ENCODE assay signal across 23 cellular contexts in the genomic region with DNA sequence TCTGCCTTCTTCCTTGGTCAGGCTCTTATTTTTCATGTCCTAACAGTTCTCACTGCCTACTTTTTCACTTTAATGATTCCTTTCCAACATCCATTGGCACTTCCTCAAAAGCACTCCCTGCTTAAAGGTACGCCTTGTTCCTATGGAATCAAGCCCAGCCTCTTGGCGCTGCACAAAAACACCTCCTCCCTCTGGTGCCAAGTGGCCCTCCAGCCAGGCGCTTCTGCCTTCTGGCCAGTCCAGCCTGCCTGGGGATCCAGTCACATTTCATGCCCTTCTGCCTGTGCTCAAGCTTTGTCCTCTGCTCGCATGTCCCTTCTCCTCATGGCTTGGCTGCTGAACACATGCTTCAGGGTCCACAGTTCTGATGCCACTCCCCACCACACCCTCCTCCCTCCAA. TPM values are rescaled to one million over a fixed set of nuclear protein-coding genes. Genes with fewer than 3 reads are reported as not detected.
A peak's percentile ranks its signal among the peaks of the same experiment; 100 is the strongest.
DNase-seq lines count a peak whose midpoint lies in the region; ATAC-seq, FAIRE-seq and TF ChIP-seq lines count a peak whose summit lies in the region.
"Had no signal": no experiment of that assay in that cellular context is flagged by ENCODE, and none has a peak within 500 bp of the region (broad histone marks: within the 10 kb centered on the region; RNA-seq: fewer than 3 reads in every experiment).

No MANE protein-coding gene starts in this region.

- no peak overlapping the region for H3K4me3 ChIP-seq in heart right ventricle
- H3K4me3 ChIP-seq in pancreas = no peak overlapping the region
- H3K4me3 ChIP-seq: coronary artery, upper lobe of right lung had no signal

- intact Hi-C loops in heart right ventricle (cut with DNase I) = no loop called here
- intact Hi-C loops in posterior cingulate gyrus (cut with DNase I) = loop anchor here (10.0 kb wide), 1 partner anchor 496 kb away; a partner anchor contains a TSS
- intact Hi-C loops in pancreas (cut with DNase I) = no loop called here

- DNase-seq in Ammon's horn (ENCODE audit: low spot score) = peak; percentile 43
- DNase-seq in RWPE1 (ENCODE audit: low spot score) = no peak
- DNase-seq in heart right ventricle = peak in 1 of 2 donors; percentile 46
- peak in 8 of 10 donors; percentile 15 to 90 (median 32) for DNase-seq in posterior cingulate gyrus
- DNase-seq in pancreas = no peak
- DNase-seq: activated CD4-positive, alpha-beta T cell treated with anti-CD3 and anti-CD28 coated beads for 4 hours; activated naive CD4-positive, alpha-beta T cell; EL; HCEC 1CT; mammary epithelial cell; natural killer cell; NCI-H187; NCI-H345; NK-92 treated with Interleukin-12 subunit alpha and Interleukin-12 subunit beta, amount 100 ng/mL, for 24 hours; stimulated activated naive CD4-positive, alpha-beta T cell; upper lobe of right lung had no signal

- CTCF ChIA-PET in RWPE1 (lab: Yijun Ruan, JAX) = no interaction called here

- no peak for FAIRE-seq in pancreas (lab: Jason Lieb, UNC)
- FAIRE-seq: RCC 7860 had no signal

- TF ChIP-seq CTCF in RWPE1 (conservative IDR thresholded peaks at IDR 0.05; ENCODE audit: low read depth) (no peak), heart right ventricle (IDR thresholded peaks at IDR 0.05) (no peak), pancreas (IDR thresholded peaks at IDR 0.05) (no peak)

- H3K36me3 ChIP-seq in heart right ventricle (peaks cover 0 to 77% (median 28%) of the 10 kb centered on the region in 9 donors), pancreas (peaks cover 0 to 26% (median 0%) of the 10 kb centered on the region in 3 donors)

- no peaks in the 10 kb centered on the region for H3K9me3 ChIP-seq in heart right ventricle
- H3K9me3 ChIP-seq in pancreas = no peaks in the 10 kb centered on the region
- H3K9me3 ChIP-seq: upper lobe of right lung had no signal

- 62% methylated on average over 4 of the region's 4 CpGs for WGBS in heart right ventricle, 2 donors
- 84 to 93% methylated on average over 4 of the region's 4 CpGs for WGBS in pancreas, 2 donors

- H3K27ac ChIP-seq in RWPE1 (peak overlapping the region; percentile 79), heart right ventricle (peak overlapping the region; percentile 3 to 68 (median 26)), pancreas (no peak overlapping the region)
- H3K27ac ChIP-seq: upper lobe of right lung had no signal

- POLR2A ChIA-PET in RWPE1 (lab: Yijun Ruan, JAX; ENCODE audit: low non-redundant PET) = no interaction called here

- H3K4me1 ChIP-seq in heart right ventricle (peaks cover 0 to 17% (median 5%) of the 10 kb centered on the region in 9 donors), pancreas (peaks cover 0 to 6% (median 2%) of the 10 kb centered on the region in 3 donors)

- H3K27me3 ChIP-seq in heart right ventricle (no peaks in the 10 kb centered on the region), pancreas (no peaks in the 10 kb centered on the region)
- H3K27me3 ChIP-seq: upper lobe of right lung had no signal

- ATAC-seq in heart right ventricle (peak in 6 of 8 donors; percentile 7 to 98 (median 82)), GM21619 (IDR thresholded peaks at IDR 0.05; ENCODE audit: unreplicated experiment) (no peak), pancreas (no peak), GM21737 (IDR thresholded peaks at IDR 0.05; ENCODE audit: unreplicated experiment) (no peak)
- ATAC-seq: natural killer cell, upper lobe of right lung had no signal

RNA-seq across cellular contexts. Expression of a gene that starts 6.3 kb away (rescaled TPM):
- 10 to 100 TPM; 17.1 to 42.3 (median 20.7) TPM for total RNA-seq in heart right ventricle
- polyA plus RNA-seq in heart right ventricle = 10 to 100 TPM; 66.4 to 83.2 TPM
- total RNA-seq in pancreas = 10 to 100 TPM; 10.1 to 14.6 (median 11.7) TPM
- polyA plus RNA-seq in pancreas = 10 to 100 TPM; 30.6 to 31.0 TPM

RNA-seq across cellular contexts. Expression of a gene that starts 49.1 kb away (rescaled TPM):
- total RNA-seq in heart right ventricle (10 to 100 TPM in 7 of 10 donors, 1 to 10 TPM in 3; 9.2 to 11.6 (median 10.8) TPM), pancreas (10 to 100 TPM in 1 of 6 donors, 1 to 10 TPM in 5; 4.7 to 12.1 (median 6.8) TPM)
- polyA plus RNA-seq in heart right ventricle (10 to 100 TPM in 1 of 2 donors, 1 to 10 TPM in 1; 7.9 to 12.9 TPM), pancreas (10 to 100 TPM in 1 of 2 donors, 1 to 10 TPM in 1; 7.3 to 11.7 TPM)

RNA-seq across cellular contexts. Expression of a gene that starts 53.2 kb away (rescaled TPM):
- total RNA-seq in heart right ventricle = not detected
- polyA plus RNA-seq in heart right ventricle = not detected
- total RNA-seq in pancreas = not detected
- polyA plus RNA-seq in pancreas = not detected
- total RNA-seq: glomerular endothelial cell, mammary epithelial cell, natural killer cell, renal cortical epithelial cell, upper lobe of right lung had no signal
- polyA plus RNA-seq: IgD-negative memory B cell had no signal

Comparison
In these comparisons a context has a peak if more than half of its experiments do, and no peak if none do; other contexts are left out.
1. DNase-seq: peak in Ammon's horn (single experiment) and posterior cingulate gyrus (8 of 10); none in RWPE1 (single experiment) and pancreas (0 of 6).
2. H3K27ac ChIP-seq: peak in RWPE1 (single experiment) and heart right ventricle (10 of 10); none in pancreas (0 of 4).
3. ATAC-seq: peak in heart right ventricle (6 of 8); none in GM21619 (single experiment), pancreas (0 of 4) and GM21737 (single experiment).